Comparison of ENCODE assay signal across 15 cellular contexts in genomic region chr12:113237748-113238147, GRCh38.
DNase-seq lines count a peak whose midpoint lies in the region; ATAC-seq and TF ChIP-seq lines count a peak whose summit lies in the region.
"Had no signal": no experiment of that assay in that cellular context is flagged by ENCODE, and none has a peak within 500 bp of the region (broad histone marks: within the 10 kb centered on the region; RNA-seq: fewer than 3 reads in every experiment).

No MANE protein-coding gene starts in this region.

- TF ChIP-seq CTCF in nephron (IDR thresholded peaks at IDR 0.05; ENCODE audit: unreplicated experiment in 3 of 3), result no peak

- H3K36me3 ChIP-seq in BLaER1 treated with 17β-estradiol and CSF1 and Interleukin-3, amounts not matched to agents 10 nM and 100 nM, result peaks cover 0 to 84% (median 0%) of the 10 kb centered on the region in 11 experiments; a peak in 6 of 22 replicates

- H3K4me1 ChIP-seq in BLaER1 treated with 17β-estradiol and CSF1 and Interleukin-3, amounts not matched to agents 10 nM and 100 nM, result peaks cover 59 to 100% (median 73%) of the 10 kb centered on the region in 10 experiments

- peaks cover 0 to 60% (median 33%) of the 10 kb centered on the region in 11 experiments; a peak in 12 of 22 replicates for H3K27me3 ChIP-seq in BLaER1 treated with 17β-estradiol and CSF1 and Interleukin-3, amounts not matched to agents 10 nM and 100 nM

- H3K9ac ChIP-seq in BLaER1 treated with 17β-estradiol and CSF1 and Interleukin-3, amounts not matched to agents 10 nM and 100 nM, result peak overlapping the region in 1 of 11 experiments; percentile 31; a peak in 1 of 22 replicates

- DNase-seq in OCI-M1 (lab: John Stamatoyannopoulos, UW) (peak; percentile 79), NCI-H2196 treated with DMSO at 0.1 percent for 48 hours (lab: John Stamatoyannopoulos, UW; ENCODE audit: unreplicated experiment) (no peak)
- no peak for DNase-seq in stimulated activated naive CD4-positive, alpha-beta T cell (lab: John Stamatoyannopoulos, UW)
- DNase-seq: activated CD4-positive, alpha-beta T cell treated with anti-CD3 and anti-CD28 coated beads for 36 hours; NCI-H146; NCI-H69; stimulated activated CD4-positive, alpha-beta T cell treated with anti-CD3 and anti-CD28 coated beads, Interleukin-2, amount 100 ng/mL, for 24 hours had no signal

- peak overlapping the region in 4 of 11 experiments; percentile 40 to 56 (median 46); a peak in 7 of 22 replicates for H3K27ac ChIP-seq in BLaER1 treated with 17β-estradiol and CSF1 and Interleukin-3, amounts not matched to agents 10 nM and 100 nM

- no peak for ATAC-seq in GM18870 (IDR thresholded peaks at IDR 0.05; ENCODE audit: unreplicated experiment)
- no peak for ATAC-seq in GM19455 (IDR thresholded peaks at IDR 0.05; ENCODE audit: unreplicated experiment)
- ATAC-seq: activated CD4-positive, alpha-beta T cell treated with anti-CD3 and anti-CD28 coated beads for 36 hours; stimulated activated effector memory CD8-positive, alpha-beta T cell treated with anti-CD3 and anti-CD28 coated beads, Interleukin-12 subunit alpha, Interleukin-12 subunit beta, amount 100 ng/mL, for 72 hours had no signal

- no peak overlapping the region for H3K4me3 ChIP-seq in BLaER1 treated with 17β-estradiol and CSF1 and Interleukin-3, amounts not matched to agents 10 nM and 100 nM
- H3K4me3 ChIP-seq: prostate gland had no signal

- H3K4me1 Mint-ChIP-seq in dendritic cell treated with granulocyte-macrophage colony-stimulating factor and Interleukin-4, amounts not matched to agents 40 ng/mL and 50 ng/mL, for 4 days (ENCODE audit: low read depth), result peaks cover 99% of the 10 kb centered on the region
- peaks cover 65% of the 10 kb centered on the region for H3K4me1 Mint-ChIP-seq in nephron

- intact Hi-C loops in dendritic cell treated with granulocyte-macrophage colony-stimulating factor and Interleukin-4, amounts not matched to agents 40 ng/mL and 50 ng/mL, for 4 days (cut with micrococcal nuclease), result no loop called here

- no peaks in the 10 kb centered on the region for H3K27me3 Mint-ChIP-seq in dendritic cell treated with granulocyte-macrophage colony-stimulating factor and Interleukin-4, amounts not matched to agents 40 ng/mL and 50 ng/mL, for 4 days
- no peaks in the 10 kb centered on the region for H3K27me3 Mint-ChIP-seq in nephron (ENCODE audit: low read depth)
- H3K27me3 Mint-ChIP-seq: activated CD4-positive, alpha-beta T cell treated with anti-CD3 and anti-CD28 coated beads for 36 hours had no signal

- H3K9me3 Mint-ChIP-seq in dendritic cell treated with granulocyte-macrophage colony-stimulating factor and Interleukin-4, amounts not matched to agents 40 ng/mL and 50 ng/mL, for 4 days, result no peaks in the 10 kb centered on the region
- H3K9me3 Mint-ChIP-seq in nephron, result no peaks in the 10 kb centered on the region
- H3K9me3 Mint-ChIP-seq: activated T-helper 1 cell treated with anti-CD3 and anti-CD28 coated beads, Interleukin-12 subunit alpha, Interleukin-12 subunit beta, Interleukin-2, Interleukin-4 antibody, amounts not matched to agents 30 ng/mL and 10 ng/mL and 1 ng/mL, durations not matched to agents 14 hours and 24 hours and 36 hours; stimulated activated effector memory CD8-positive, alpha-beta T cell treated with anti-CD3 and anti-CD28 coated beads, Interleukin-12 subunit alpha, Interleukin-12 subunit beta, amount 100 ng/mL, for 72 hours had no signal

- H3K36me3 Mint-ChIP-seq in dendritic cell treated with granulocyte-macrophage colony-stimulating factor and Interleukin-4, amounts not matched to agents 40 ng/mL and 50 ng/mL, for 4 days (ENCODE audit: low read depth), result peaks cover 84% of the 10 kb centered on the region
- peaks cover 17% of the 10 kb centered on the region for H3K36me3 Mint-ChIP-seq in nephron (ENCODE audit: low read depth)

- peak overlapping the region; percentile 58 to 98 (median 75) for H3K4me2 ChIP-seq in BLaER1 treated with 17β-estradiol and CSF1 and Interleukin-3, amounts not matched to agents 10 nM and 100 nM

- H3K9me3 ChIP-seq in BLaER1 treated with 17β-estradiol and CSF1 and Interleukin-3, amounts not matched to agents 10 nM and 100 nM (replicated peaks in 1 of 11), result no peaks in the 10 kb centered on the region
- H3K9me3 ChIP-seq: prostate gland had no signal

- peaks cover 0 to 94% (median 9%) of the 10 kb centered on the region in 11 experiments; a peak in 11 of 22 replicates for H4K20me1 ChIP-seq in BLaER1 treated with 17β-estradiol and CSF1 and Interleukin-3, amounts not matched to agents 10 nM and 100 nM

- peak overlapping the region; percentile 40 for H3K27ac Mint-ChIP-seq in dendritic cell treated with granulocyte-macrophage colony-stimulating factor and Interleukin-4, amounts not matched to agents 40 ng/mL and 50 ng/mL, for 4 days
- H3K27ac Mint-ChIP-seq in nephron, result peak overlapping the region; percentile 37 to 50 (median 44)
- H3K27ac Mint-ChIP-seq: activated CD4-positive, alpha-beta T cell treated with anti-CD3 and anti-CD28 coated beads for 36 hours had no signal

- H3K4me3 Mint-ChIP-seq in dendritic cell treated with granulocyte-macrophage colony-stimulating factor and Interleukin-4, amounts not matched to agents 40 ng/mL and 50 ng/mL, for 4 days, result peak overlapping the region; percentile 17
- H3K4me3 Mint-ChIP-seq in nephron, result no peak overlapping the region
- H3K4me3 Mint-ChIP-seq: activated CD4-positive, alpha-beta T cell treated with anti-CD3 and anti-CD28 coated beads for 36 hours; activated T-helper 1 cell treated with anti-CD3 and anti-CD28 coated beads, Interleukin-12 subunit alpha, Interleukin-12 subunit beta, Interleukin-2, Interleukin-4 antibody, amounts not matched to agents 30 ng/mL and 10 ng/mL and 1 ng/mL, durations not matched to agents 14 hours and 24 hours and 36 hours; stimulated activated effector memory CD8-positive, alpha-beta T cell treated with anti-CD3 and anti-CD28 coated beads, Interleukin-12 subunit alpha, Interleukin-12 subunit beta, amount 100 ng/mL, for 72 hours had no signal
